In genomic region chr6:30672445-30673253, GRCh38 we compare ENCODE assay signal across 8 cellular contexts. TPM values are rescaled to one million over a fixed set of nuclear protein-coding genes. Genes with fewer than 3 reads are reported as not detected.
DNase-seq lines count a peak whose midpoint lies in the region; ATAC-seq, FAIRE-seq and TF ChIP-seq lines count a peak whose summit lies in the region.

Gene DHX16 (minus strand): TSS chr6:30673006. CDS start chr6:30672841, 165 bp downstream.

- POLR2A ChIA-PET in HepG2 (lab: Yijun Ruan, JAX) = interaction anchor here (0.6 to 2.7 kb wide), 33 partner anchors 10 to 235 kb away, joined by 3 to 44 read pairs (median 4); partner anchors contain the start of genes ABCF1, ATAT1, C6orf136 and GTF2H4

- peak; percentile 96 for FAIRE-seq in HepG2 (lab: Jason Lieb, UNC)

- H2AFZ ChIP-seq in HepG2 (ENCODE audit: low read length) = no peak within 1 kb of the TSS

- WGBS in HepG2 (ENCODE audit: low lambda C conversion rate) = 1% methylated on average over 37 of the region's 57 CpGs

- no peaks in the 10 kb centered on the region for H3K27me3 ChIP-seq in BE2C
- no peaks in the 10 kb centered on the region; a peak in 1 of 5 replicates for H3K27me3 ChIP-seq in HepG2 (ENCODE audit: control insufficient read depth in 1 of 2, insufficient read depth in 2 of 2, low read length in 2 of 2)

- H3K4me3 ChIP-seq in BE2C (ENCODE audit: low read depth, low read length) = peak within 1 kb of the TSS; percentile 94
- peak within 1 kb of the TSS; percentile 76 to 95 (median 82) for H3K4me3 ChIP-seq in HepG2 (replicated peaks in 1 of 3; ENCODE audit: insufficient read depth in 1 of 3, low read depth in 2 of 3, low read length in 3 of 3)

- peak; percentile 96 for TF ChIP-seq CTCF in BE2C (IDR thresholded peaks at IDR 0.05; ENCODE audit: low read depth, low read length)
- TF ChIP-seq CTCF in HepG2 (CRISPR knock-in tag; IDR thresholded peaks at IDR 0.05) = peak; percentile 91

- H3K9me3 ChIP-seq in BE2C (no peaks in the 10 kb centered on the region), HepG2 (ENCODE audit: low read length) (no peaks in the 10 kb centered on the region)

- TF ChIP-seq RAD21 in HepG2 (CRISPR knock-in tag; IDR thresholded peaks at IDR 0.05) = peak; percentile 71

- TF ChIP-seq POLR2A in HepG2 (IDR thresholded peaks at IDR 0.05; ENCODE audit: insufficient read depth in 1 of 2, low read depth in 2 of 2, low read length in 2 of 2) = peak; percentile 79 to 81

- peak within 1 kb of the TSS; percentile 67 for H3K27ac ChIP-seq in HepG2 (ENCODE audit: extremely low read length, insufficient read depth, low read length)

- ATAC-seq in HG03520 (IDR thresholded peaks at IDR 0.05; ENCODE audit: unreplicated experiment) (peak; percentile 57), HepG2 (peak; percentile 89)

- BruUV-seq in HepG2 (replicated peaks; lab: Mats Ljungman, UMichigan) = TSS peak; percentile 70

- peaks cover 31% of the 10 kb centered on the region for H3K36me3 ChIP-seq in BE2C
- peaks cover 14 to 24% of the 10 kb centered on the region in 2 experiments for H3K36me3 ChIP-seq in HepG2 (replicated peaks in 1 of 2; ENCODE audit: control insufficient read depth in 1 of 2, insufficient read depth in 2 of 2, low read length in 2 of 2)

- in situ Hi-C loops in HepG2 (cut with HindIII; ENCODE audit: extremely low pct_ligation_motif_present, low pct_unique_long_range_greater_than_20kb) = loop anchor here (5.0 kb wide), 2 partner anchors 45 to 190 kb away; partner anchors contain the start of gene ATAT1

- DNase-seq in BE2C = peak; percentile 95
- DNase-seq in GM19238 (ENCODE audit: insufficient read length, low spot score) = peak; percentile 92
- peak; percentile 99 for DNase-seq in NCI-H748 (lab: John Stamatoyannopoulos, UW; ENCODE audit: unreplicated experiment)
- peak; percentile 86 to 87 for DNase-seq in activated CD4-positive, alpha-beta T cell treated with anti-CD3 and anti-CD28 coated beads, Interleukin-2, amount 50 U/mL, for 4 hours
- peak; percentile 97 to 98 for DNase-seq in dermis microvascular lymphatic vessel endothelial cell (ENCODE audit: low read depth in 2 of 2)
- peak; percentile 97 for DNase-seq in HepG2 (ENCODE audit: low spot score)
- DNase-seq in stimulated activated CD4-positive, alpha-beta T cell treated with anti-CD3 and anti-CD28 coated beads, Interleukin-4, amount 100 ng/mL, for 1 hour = peak; percentile 89

- H3K4me1 ChIP-seq in BE2C (no peaks in the 10 kb centered on the region), HepG2 (ENCODE audit: insufficient read depth, low read length) (peaks cover 23% of the 10 kb centered on the region)

- peaks cover 25% of the 10 kb centered on the region for H3K79me2 ChIP-seq in HepG2 (ENCODE audit: insufficient read depth, low read length)

- peak within 1 kb of the TSS; percentile 85 for H3K9ac ChIP-seq in HepG2 (ENCODE audit: insufficient read depth, low read depth, low read length)

- TF ChIP-seq EP300 in HepG2 (IDR thresholded peaks at IDR 0.05; ENCODE audit: low read depth in 2 of 2, low read length in 2 of 2) (peak in 1 of 2 experiments; percentile 53; a peak in 3 of 4 replicates), HepG2 (CRISPR knock-in tag; IDR thresholded peaks at IDR 0.05; ENCODE audit: borderline replicate concordance) (no peak; the same call in 1 of the 2 replicates)

- intact Hi-C loops in HepG2 (cut with micrococcal nuclease; ENCODE audit: unreplicated experiment) = loop anchor here (1.0 to 10.0 kb wide), 7 partner anchors 18 to 152 kb away; partner anchors contain the start of genes ATAT1, C6orf136, MRPS18B and PPP1R10

- CTCF ChIA-PET in HepG2 (lab: Yijun Ruan, JAX; ENCODE audit: low intra/inter-chr PET ratio, low total read pairs) = interaction anchor here (0.9 to 2.1 kb wide), 5 partner anchors 46 to 191 kb away, joined by 4 to 21 read pairs (median 4); partner anchors contain the start of gene ATAT1

- H3K4me2 ChIP-seq in HepG2 (ENCODE audit: low read depth, low read length) = peak within 1 kb of the TSS; percentile 73

- peaks cover 4% of the 10 kb centered on the region; the same call in 1 of the 2 replicates for H4K20me1 ChIP-seq in HepG2 (ENCODE audit: insufficient read depth, low read length)

TF ChIP-seq in HepG2, 621 proteins besides CTCF, POLR2A, EP300 and RAD21 (continues in another document):
- TF ChIP-seq ZNF343 (CRISPR knock-in tag; IDR thresholded peaks at IDR 0.05) (no peak), SNAI1 (CRISPR knock-in tag; IDR thresholded peaks at IDR 0.05; ENCODE audit: borderline replicate concordance) (no peak), GLMP (CRISPR knock-in tag; IDR thresholded peaks at IDR 0.05; ENCODE audit: borderline replicate concordance) (no peak), HNF4G (IDR thresholded peaks at IDR 0.05; ENCODE audit: borderline replicate concordance, low read depth, low read length) (no peak), HNF4G (CRISPR knock-in tag; IDR thresholded peaks at IDR 0.05; ENCODE audit: borderline replicate concordance, low read depth) (no peak), GZF1 (CRISPR knock-in tag; IDR thresholded peaks at IDR 0.05) (no peak), ZBTB39 (CRISPR knock-in tag; IDR thresholded peaks at IDR 0.05) (no peak), SIX1 (CRISPR knock-in tag; IDR thresholded peaks at IDR 0.05; ENCODE audit: borderline replicate concordance) (peak; percentile 67; the same call in 1 of the 2 replicates), ZNF205 (CRISPR knock-in tag; IDR thresholded peaks at IDR 0.05) (peak; percentile 66; the same call in 1 of the 2 replicates), DNMT1 (CRISPR knock-in tag; IDR thresholded peaks at IDR 0.05) (no peak; the same call in 1 of the 2 replicates)

RNA-seq across cellular contexts. Expression of gene DHX16, which starts in this region (rescaled TPM):
- 80.9 TPM for polyA plus RNA-seq in BE2C (2012; ENCODE audit: insufficient read depth, insufficient read length, low read depth)
- total RNA-seq in dermis microvascular lymphatic vessel endothelial cell = 30.3 and 36.9 TPM in 2 replicates
- 48.2 and 58.5 TPM in 2 replicates for total RNA-seq in HepG2 (2016; rRNA removed; fragmentation: Illumina TruSeq; extraction: Trizol)
- total RNA-seq in HepG2 (2016; cell fraction: cytosol; rRNA removed; fragmentation: Illumina TruSeq; extraction: Trizol; ENCODE audit: low read depth) = 9.9 and 11.7 TPM in 2 replicates
- 43.8 and 64.1 TPM in 2 replicates for total RNA-seq in HepG2 (2016; cell fraction: insoluble cytoplasmic fraction; rRNA removed; fragmentation: Illumina TruSeq; extraction: Trizol)
- 14.7 and 16.1 TPM in 2 replicates for total RNA-seq in HepG2 (2016; cell fraction: membrane; rRNA removed; fragmentation: Illumina TruSeq; extraction: Trizol)
- total RNA-seq in HepG2 (2016; cell fraction: nucleus; rRNA removed; fragmentation: Illumina TruSeq; extraction: Trizol) = 33.4 and 42.1 TPM in 2 replicates
- 57.0 and 73.4 TPM in 2 replicates for polyA plus RNA-seq in HepG2 (2011; rRNA removed)
- 44.3 and 47.6 TPM in 2 replicates for polyA plus RNA-seq in HepG2 (2011; cell fraction: cytosol; rRNA removed)
- 176 and 215 TPM in 2 replicates for polyA plus RNA-seq in HepG2 (2011; cell fraction: nucleus; rRNA removed)
- 35.4 and 40.2 TPM in 2 replicates for polyA plus RNA-seq in HepG2 (2012)
- polyA plus RNA-seq in HepG2 (2016; cell fraction: cytosol; fragmentation: Illumina TruSeq; extraction: Trizol; ENCODE audit: low read depth) = 4.3 and 4.8 TPM in 2 replicates
- 46.1 and 47.6 TPM in 2 replicates for polyA plus RNA-seq in HepG2 (2016; cell fraction: insoluble cytoplasmic fraction; fragmentation: Illumina TruSeq; extraction: Trizol; ENCODE audit: low read depth)
- 7.5 and 9.2 TPM in 2 replicates for polyA plus RNA-seq in HepG2 (2016; cell fraction: membrane; fragmentation: Illumina TruSeq; extraction: Trizol; ENCODE audit: low read depth)
- 108 and 114 TPM in 2 replicates for polyA plus RNA-seq in HepG2 (2016; cell fraction: nucleus; fragmentation: Illumina TruSeq; extraction: Trizol; ENCODE audit: insufficient read depth, low read depth)
- 75.0 and 80.4 TPM in 2 replicates for polyA minus RNA-seq in HepG2 (2011; rRNA and poly(A)+ RNA removed; ENCODE audit: low replicate concordance)
- 21.7 and 23.2 TPM in 2 replicates for polyA minus RNA-seq in HepG2 (2011; cell fraction: cytosol; rRNA and poly(A)+ RNA removed)
- 26.1 and 30.2 TPM in 2 replicates for polyA minus RNA-seq in HepG2 (2011; cell fraction: nucleus; rRNA and poly(A)+ RNA removed)

Comparison
In these comparisons a context has a peak if more than half of its experiments do, and no peak if none do; other contexts are left out.
1. Peak in every context shown above with its lines: DNase-seq, ATAC-seq, H3K4me3 ChIP-seq and H3K27ac ChIP-seq.